In the genomic region with DNA sequence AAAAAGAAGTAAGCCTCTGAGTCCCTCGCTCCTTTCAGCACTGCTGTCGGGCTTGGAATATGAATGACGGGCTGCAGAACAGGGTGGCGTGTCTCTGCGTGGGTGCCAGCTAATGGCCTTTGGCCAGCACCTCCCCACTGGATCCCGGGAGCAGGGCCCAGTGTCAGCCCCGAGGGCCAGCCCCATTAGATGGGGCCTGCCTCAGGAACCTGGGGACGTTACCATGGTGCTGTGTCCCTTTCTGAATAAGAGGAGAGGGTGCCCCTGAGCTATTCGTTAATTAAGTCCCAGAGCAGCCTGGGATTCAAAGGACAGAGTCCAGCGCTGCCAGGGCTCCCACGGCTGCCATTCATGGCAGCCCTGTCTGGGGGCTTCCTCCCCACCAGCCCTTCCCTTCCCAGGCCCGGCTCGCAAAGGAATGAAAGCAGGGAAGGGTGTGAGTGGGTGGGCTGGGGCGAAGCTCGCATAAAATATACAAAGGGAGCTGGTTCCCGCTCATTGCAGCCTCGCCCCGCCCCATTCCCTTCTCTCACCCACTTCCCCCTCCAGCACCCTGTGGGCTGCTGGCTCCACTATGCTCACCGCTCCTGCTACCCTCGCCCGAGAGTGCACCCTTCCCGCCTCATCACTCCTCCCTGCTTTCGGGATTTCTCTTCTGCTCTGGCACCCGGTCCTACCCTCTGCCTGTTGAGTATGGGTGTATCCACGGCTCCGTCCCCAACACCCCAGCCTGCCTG, we compare ENCODE assay signal across 16 cellular contexts. TPM values are rescaled to one million over a fixed set of nuclear protein-coding genes. Genes with fewer than 3 reads are reported as not detected.
A peak's percentile ranks its signal among the peaks of the same experiment; 100 is the strongest.
DNase-seq lines count a peak whose midpoint lies in the region; ATAC-seq, FAIRE-seq and TF ChIP-seq lines count a peak whose summit lies in the region.
"Had no signal": no experiment of that assay in that cellular context is flagged by ENCODE, and none has a peak within 500 bp of the region (broad histone marks: within the 10 kb centered on the region; RNA-seq: fewer than 3 reads in every experiment).

No MANE protein-coding gene starts in this region.

- H3K4me1 ChIP-seq in HepG2 (ENCODE audit: insufficient read depth, low read length) = peaks cover 77% of the 10 kb centered on the region
- H3K4me1 ChIP-seq in right lobe of liver = peaks cover 0 to 24% (median 10%) of the 10 kb centered on the region in 4 donors
- peaks cover 15% of the 10 kb centered on the region for H3K4me1 ChIP-seq in mucosa of descending colon (ENCODE audit: low read depth)
- no peaks in the 10 kb centered on the region for H3K4me1 ChIP-seq in MM.1S (ENCODE audit: low read length)

- intact Hi-C loops in HepG2 (cut with micrococcal nuclease; ENCODE audit: unreplicated experiment) (no loop called here), right lobe of liver (cut with DNase I) (no loop called here), mucosa of descending colon (cut with DNase I, micrococcal nuclease) (no loop called here)

- H3K27me3 Mint-ChIP-seq in activated naive CD4-positive, alpha-beta T cell treated with anti-CD3 and anti-CD28 coated beads, Interleukin-2, amount 10 ng/mL, durations not matched to agents 7 days and 5 days = peaks cover 57% of the 10 kb centered on the region

- no peaks in the 10 kb centered on the region for H3K36me3 Mint-ChIP-seq in activated naive CD4-positive, alpha-beta T cell treated with anti-CD3 and anti-CD28 coated beads, Interleukin-2, amount 10 ng/mL, durations not matched to agents 7 days and 5 days
- H3K36me3 Mint-ChIP-seq: activated CD4-positive, alpha-beta memory T cell treated with anti-CD3 and anti-CD28 coated beads for 36 hours; natural killer cell had no signal

- H3K4me2 ChIP-seq in HepG2 (ENCODE audit: low read depth, low read length) (no peak overlapping the region), MM.1S (ENCODE audit: low read depth, low read length) (no peak overlapping the region)

- H3K4me3 ChIP-seq in HepG2 (replicated peaks in 1 of 3; ENCODE audit: insufficient read depth in 1 of 3, low read depth in 2 of 3, low read length in 3 of 3) (no peak overlapping the region), right lobe of liver (no peak overlapping the region), mucosa of descending colon (no peak overlapping the region), MM.1S (ENCODE audit: low read length) (no peak overlapping the region)
- H3K4me3 ChIP-seq: stomach had no signal

- H3K9me3 ChIP-seq in HepG2 (ENCODE audit: low read length) (no peaks in the 10 kb centered on the region), right lobe of liver (no peaks in the 10 kb centered on the region), mucosa of descending colon (no peaks in the 10 kb centered on the region), MM.1S (replicated peaks; ENCODE audit: insufficient read depth, low read length) (no peaks in the 10 kb centered on the region)
- H3K9me3 ChIP-seq: Caco-2, stomach had no signal

- in situ Hi-C loops in HepG2 (cut with HindIII; ENCODE audit: extremely low pct_ligation_motif_present, low pct_unique_long_range_greater_than_20kb) = no loop called here

- H4K20me1 ChIP-seq in HepG2 (ENCODE audit: insufficient read depth, low read length) (no peaks in the 10 kb centered on the region), MM.1S (ENCODE audit: insufficient read depth, low read length) (no peaks in the 10 kb centered on the region)

- POLR2A ChIA-PET in HepG2 (lab: Yijun Ruan, JAX) = interaction anchor here (1.4 kb wide), 1 partner anchor 14 kb away, joined by 4 read pairs; the partner anchor contains the start of gene TTYH3

- TF ChIP-seq EP300 in HepG2 (IDR thresholded peaks at IDR 0.05; ENCODE audit: low read depth in 2 of 2, low read length in 2 of 2) (no peak), HepG2 (CRISPR knock-in tag; IDR thresholded peaks at IDR 0.05; ENCODE audit: borderline replicate concordance) (no peak)

- no peak overlapping the region for H3K27ac ChIP-seq in HepG2 (ENCODE audit: extremely low read length, insufficient read depth, low read length)
- no peak overlapping the region for H3K27ac ChIP-seq in right lobe of liver
- H3K27ac ChIP-seq in MM.1S (ENCODE audit: low read length) = no peak overlapping the region
- H3K27ac ChIP-seq: stomach had no signal

- no peak overlapping the region for H2AFZ ChIP-seq in HepG2 (ENCODE audit: low read length)
- no peak overlapping the region for H2AFZ ChIP-seq in MM.1S (ENCODE audit: low read length)

- H3K9ac ChIP-seq in HepG2 (ENCODE audit: insufficient read depth, low read depth, low read length) (no peak overlapping the region), MM.1S (ENCODE audit: low read length) (no peak overlapping the region)

- 89% methylated on average over 19 of the region's 26 CpGs for WGBS in HepG2 (ENCODE audit: low lambda C conversion rate)
- WGBS in right lobe of liver (ENCODE audit: insufficient coverage, low coverage, low lambda C conversion rate, missing lambda C conversion rate) = 80% methylated on average over 1 of the region's 26 CpGs

- H3K36me3 ChIP-seq in HepG2 (replicated peaks in 1 of 2; ENCODE audit: control insufficient read depth in 1 of 2, insufficient read depth in 2 of 2, low read length in 2 of 2) = no peaks in the 10 kb centered on the region; a peak in 1 of 5 replicates
- H3K36me3 ChIP-seq in right lobe of liver = no peaks in the 10 kb centered on the region
- H3K36me3 ChIP-seq in mucosa of descending colon (ENCODE audit: low read depth) = no peaks in the 10 kb centered on the region
- H3K36me3 ChIP-seq in MM.1S (replicated peaks; ENCODE audit: insufficient read depth, low read length) = no peaks in the 10 kb centered on the region
- H3K36me3 ChIP-seq: stomach had no signal

- TF ChIP-seq CTCF in HepG2 (CRISPR knock-in tag; IDR thresholded peaks at IDR 0.05) (no peak), right lobe of liver (IDR thresholded peaks at IDR 0.05) (no peak), mucosa of descending colon (IDR thresholded peaks at IDR 0.05) (no peak), MM.1S (IDR thresholded peaks at IDR 0.05; ENCODE audit: low read length) (no peak)

- no peak overlapping the region for H3K4me3 Mint-ChIP-seq in activated naive CD4-positive, alpha-beta T cell treated with anti-CD3 and anti-CD28 coated beads, Interleukin-2, amount 10 ng/mL, durations not matched to agents 7 days and 5 days
- H3K4me3 Mint-ChIP-seq: activated CD4-positive, alpha-beta memory T cell treated with anti-CD3 and anti-CD28 coated beads for 36 hours; natural killer cell had no signal

- peaks cover 11% of the 10 kb centered on the region for H3K79me2 ChIP-seq in HepG2 (ENCODE audit: insufficient read depth, low read length)
- H3K79me2 ChIP-seq in MM.1S (ENCODE audit: low read length) = no peaks in the 10 kb centered on the region

- no peaks in the 10 kb centered on the region for H3K9me2 ChIP-seq in MM.1S (replicated peaks; ENCODE audit: insufficient read depth, low read length)

- CTCF ChIA-PET in HepG2 (lab: Yijun Ruan, JAX; ENCODE audit: low intra/inter-chr PET ratio, low total read pairs) = no interaction called here
- CTCF ChIA-PET in activated naive CD4-positive, alpha-beta T cell treated with anti-CD3 and anti-CD28 coated beads, Interleukin-2, amount 10 ng/mL, durations not matched to agents 7 days and 5 days (lab: Charles Lee) = interaction anchor here (1.2 kb wide), 1 partner anchor 8 kb away, joined by 4 read pairs; no protein-coding TSS in a partner anchor

- BruUV-seq in HepG2 (replicated peaks; lab: Mats Ljungman, UMichigan) = no TSS peak

- H3K27me3 ChIP-seq in HepG2 (ENCODE audit: control insufficient read depth in 1 of 2, insufficient read depth in 2 of 2, low read length in 2 of 2) (no peaks in the 10 kb centered on the region; a peak in 1 of 5 replicates), right lobe of liver (no peaks in the 10 kb centered on the region), MM.1S (replicated peaks; ENCODE audit: insufficient read depth, low read length) (peaks cover 44% of the 10 kb centered on the region)
- H3K27me3 ChIP-seq: stomach had no signal

- no peak for DNase-seq in HepG2 (ENCODE audit: low spot score)
- DNase-seq in right lobe of liver = no peak
- DNase-seq in mucosa of descending colon = no peak
- no peak for DNase-seq in GM12891 (ENCODE audit: insufficient read length, low spot score)
- no peak for DNase-seq in MM.1S
- no peak for DNase-seq in activated naive CD4-positive, alpha-beta T cell treated with anti-CD3 and anti-CD28 coated beads, Interleukin-2, amount 10 ng/mL, durations not matched to agents 7 days and 5 days
- no peak for DNase-seq in GM12892 (ENCODE audit: insufficient read length)
- DNase-seq: activated CD4-positive, alpha-beta memory T cell treated with anti-CD3 and anti-CD28 coated beads for 36 hours; Caco-2; foreskin melanocyte; natural killer cell; stomach had no signal

- no peak for TF ChIP-seq RAD21 in HepG2 (CRISPR knock-in tag; IDR thresholded peaks at IDR 0.05)

- TF ChIP-seq POLR2A in HepG2 (IDR thresholded peaks at IDR 0.05; ENCODE audit: insufficient read depth in 1 of 2, low read depth in 2 of 2, low read length in 2 of 2) = no peak
- no peak for TF ChIP-seq POLR2A in right lobe of liver (IDR thresholded peaks at IDR 0.05)
- no peak for TF ChIP-seq POLR2A in GM12891 (IDR thresholded peaks at IDR 0.05; ENCODE audit: low read depth, low read length)
- no peak for TF ChIP-seq POLR2A in GM12892 (IDR thresholded peaks at IDR 0.05; ENCODE audit: low read depth, low read length)

- no peaks in the 10 kb centered on the region for H3F3A ChIP-seq in MM.1S (ENCODE audit: insufficient read depth, low read length)

- FAIRE-seq in HepG2 (lab: Jason Lieb, UNC) (no peak), GM12891 (lab: Jason Lieb, UNC) (no peak), GM12892 (lab: Jason Lieb, UNC) (no peak)
- FAIRE-seq: H54, TTC549 had no signal

- no peaks in the 10 kb centered on the region for H3K4me1 Mint-ChIP-seq in activated naive CD4-positive, alpha-beta T cell treated with anti-CD3 and anti-CD28 coated beads, Interleukin-2, amount 10 ng/mL, durations not matched to agents 7 days and 5 days
- H3K4me1 Mint-ChIP-seq: natural killer cell had no signal

- no peak overlapping the region for H3K27ac Mint-ChIP-seq in activated naive CD4-positive, alpha-beta T cell treated with anti-CD3 and anti-CD28 coated beads, Interleukin-2, amount 10 ng/mL, durations not matched to agents 7 days and 5 days
- H3K27ac Mint-ChIP-seq: activated CD4-positive, alpha-beta memory T cell treated with anti-CD3 and anti-CD28 coated beads for 36 hours; activated T-helper 2 cell treated with anti-CD3 and anti-CD28 coated beads, Interferon-gamma antibody, Interleukin-2, Interleukin-4, amounts not matched to agents 10 μg/mL and 5 μg/mL and 100 μg/mL, durations not matched to agents 14 hours and 24 hours and 36 hours; natural killer cell had no signal

- H3K9me3 Mint-ChIP-seq in activated naive CD4-positive, alpha-beta T cell treated with anti-CD3 and anti-CD28 coated beads, Interleukin-2, amount 10 ng/mL, durations not matched to agents 7 days and 5 days = no peaks in the 10 kb centered on the region
- H3K9me3 Mint-ChIP-seq: activated CD4-positive, alpha-beta memory T cell treated with anti-CD3 and anti-CD28 coated beads for 36 hours; activated T-helper 2 cell treated with anti-CD3 and anti-CD28 coated beads, Interferon-gamma antibody, Interleukin-2, Interleukin-4, amounts not matched to agents 10 μg/mL and 5 μg/mL and 100 μg/mL, durations not matched to agents 14 hours and 24 hours and 36 hours; natural killer cell had no signal

- ATAC-seq in HepG2 (no peak), right lobe of liver (no peak), esophagus mucosa (peak; percentile 7), mucosa of descending colon (peak; percentile 8)
- ATAC-seq: natural killer cell had no signal

RNA-seq across cellular contexts. Expression of gene TTYH3, which starts 14.6 kb away (rescaled TPM):
- 21.5 and 26.3 TPM in 2 replicates for total RNA-seq in HepG2 (2016; rRNA removed; fragmentation: Illumina TruSeq; extraction: Trizol)
- total RNA-seq in HepG2 (2016; cell fraction: cytosol; rRNA removed; fragmentation: Illumina TruSeq; extraction: Trizol; ENCODE audit: low read depth) = 11.5 and 11.7 TPM in 2 replicates
- 19.4 and 28.8 TPM in 2 replicates for total RNA-seq in HepG2 (2016; cell fraction: insoluble cytoplasmic fraction; rRNA removed; fragmentation: Illumina TruSeq; extraction: Trizol)
- 34.4 and 35.6 TPM in 2 replicates for total RNA-seq in HepG2 (2016; cell fraction: membrane; rRNA removed; fragmentation: Illumina TruSeq; extraction: Trizol)
- total RNA-seq in HepG2 (2016; cell fraction: nucleus; rRNA removed; fragmentation: Illumina TruSeq; extraction: Trizol) = 37.1 and 45.0 TPM in 2 replicates
- polyA plus RNA-seq in HepG2 (2011; rRNA removed) = 50.0 and 80.3 TPM in 2 replicates
- 48.3 and 72.3 TPM in 2 replicates for polyA plus RNA-seq in HepG2 (2011; cell fraction: cytosol; rRNA removed)
- polyA plus RNA-seq in HepG2 (2011; cell fraction: nucleus; rRNA removed) = 227 and 315 TPM in 2 replicates
- 90.1 and 104 TPM in 2 replicates for polyA plus RNA-seq in HepG2 (2012)
- polyA plus RNA-seq in HepG2 (2016; cell fraction: cytosol; fragmentation: Illumina TruSeq; extraction: Trizol; ENCODE audit: low read depth) = 11.1 and 11.5 TPM in 2 replicates
- polyA plus RNA-seq in HepG2 (2016; cell fraction: insoluble cytoplasmic fraction; fragmentation: Illumina TruSeq; extraction: Trizol; ENCODE audit: low read depth) = 52.7 and 63.6 TPM in 2 replicates
- polyA plus RNA-seq in HepG2 (2016; cell fraction: membrane; fragmentation: Illumina TruSeq; extraction: Trizol; ENCODE audit: low read depth) = 49.3 and 52.2 TPM in 2 replicates
- 138 and 141 TPM in 2 replicates for polyA plus RNA-seq in HepG2 (2016; cell fraction: nucleus; fragmentation: Illumina TruSeq; extraction: Trizol; ENCODE audit: insufficient read depth, low read depth)
- 4.5 and 192 TPM in 2 replicates for polyA minus RNA-seq in HepG2 (2011; rRNA and poly(A)+ RNA removed; ENCODE audit: low replicate concordance)
- 91.4 and 94.8 TPM in 2 replicates for polyA minus RNA-seq in HepG2 (2011; cell fraction: cytosol; rRNA and poly(A)+ RNA removed)
- 41.0 and 47.5 TPM in 2 replicates for polyA minus RNA-seq in HepG2 (2011; cell fraction: nucleus; rRNA and poly(A)+ RNA removed)
- 10 to 100 TPM; 10.3 to 59.3 (median 37.6) TPM for total RNA-seq in right lobe of liver
- 11.7 TPM for total RNA-seq in esophagus mucosa
- total RNA-seq in mucosa of descending colon = 10 to 100 TPM; 23.4 to 63.7 (median 32.1) TPM
- 23.3 TPM for polyA plus RNA-seq in GM12891 (2012; ENCODE audit: low read depth, missing spikeins)
- 4.7 TPM for polyA plus RNA-seq in GM12892 (2012; ENCODE audit: missing spikeins)

RNA-seq across cellular contexts. Expression of gene IQCE, which starts 58.4 kb away (rescaled TPM):
- total RNA-seq in HepG2 (2016; rRNA removed; fragmentation: Illumina TruSeq; extraction: Trizol) (2.5 and 3.0 TPM in 2 replicates), right lobe of liver (1 to 10 TPM; 3.7 to 7.0 (median 4.0) TPM), esophagus mucosa (7.5 TPM), mucosa of descending colon (10 to 100 TPM; 27.9 to 41.2 (median 35.9) TPM)
- 1.8 and 2.7 TPM in 2 replicates for total RNA-seq in HepG2 (2016; cell fraction: cytosol; rRNA removed; fragmentation: Illumina TruSeq; extraction: Trizol; ENCODE audit: low read depth)
- 1.6 and 2.7 TPM in 2 replicates for total RNA-seq in HepG2 (2016; cell fraction: insoluble cytoplasmic fraction; rRNA removed; fragmentation: Illumina TruSeq; extraction: Trizol)
- total RNA-seq in HepG2 (2016; cell fraction: membrane; rRNA removed; fragmentation: Illumina TruSeq; extraction: Trizol) = 3.0 and 4.1 TPM in 2 replicates
- 2.9 and 4.3 TPM in 2 replicates for total RNA-seq in HepG2 (2016; cell fraction: nucleus; rRNA removed; fragmentation: Illumina TruSeq; extraction: Trizol)
- 1.5 and 1.7 TPM in 2 replicates for polyA plus RNA-seq in HepG2 (2011; rRNA removed)
- 0.54 and 0.68 TPM in 2 replicates for polyA plus RNA-seq in HepG2 (2011; cell fraction: cytosol; rRNA removed)
- 4.0 and 6.8 TPM in 2 replicates for polyA plus RNA-seq in HepG2 (2011; cell fraction: nucleus; rRNA removed)
- polyA plus RNA-seq in HepG2 (2012) = 0.59 and 0.83 TPM in 2 replicates
- 2.5 and 2.6 TPM in 2 replicates for polyA plus RNA-seq in HepG2 (2016; cell fraction: cytosol; fragmentation: Illumina TruSeq; extraction: Trizol; ENCODE audit: low read depth)
- polyA plus RNA-seq in HepG2 (2016; cell fraction: insoluble cytoplasmic fraction; fragmentation: Illumina TruSeq; extraction: Trizol; ENCODE audit: low read depth) = 2.2 and 3.8 TPM in 2 replicates
- 3.3 and 3.7 TPM in 2 replicates for polyA plus RNA-seq in HepG2 (2016; cell fraction: membrane; fragmentation: Illumina TruSeq; extraction: Trizol; ENCODE audit: low read depth)
- polyA plus RNA-seq in HepG2 (2016; cell fraction: nucleus; fragmentation: Illumina TruSeq; extraction: Trizol; ENCODE audit: insufficient read depth, low read depth) = 6.7 and 9.8 TPM in 2 replicates
- 0.62 and 22.8 TPM in 2 replicates for polyA minus RNA-seq in HepG2 (2011; rRNA and poly(A)+ RNA removed; ENCODE audit: low replicate concordance)
- polyA minus RNA-seq in HepG2 (2011; cell fraction: cytosol; rRNA and poly(A)+ RNA removed) = 0.62 and 1.5 TPM in 2 replicates
- 1.5 and 2.2 TPM in 2 replicates for polyA minus RNA-seq in HepG2 (2011; cell fraction: nucleus; rRNA and poly(A)+ RNA removed)
- polyA plus RNA-seq in GM12891 (2012; ENCODE audit: low read depth, missing spikeins) = 2.6 TPM
- 2.7 TPM for polyA plus RNA-seq in GM12892 (2012; ENCODE audit: missing spikeins)

Comparison
In these comparisons a context has a peak if more than half of its experiments do, and no peak if none do; other contexts are left out.
1. ATAC-seq: peak in esophagus mucosa (single experiment) and mucosa of descending colon (single experiment); none in HepG2 (single experiment) and right lobe of liver (0 of 4).